Comparison of ENCODE assay signal across 1 cellular context in genomic region chrX:115591856-115592842, GRCh38.
TF ChIP-seq lines count a peak whose summit lies in the region.

No MANE protein-coding gene starts in this region.

TF ChIP-seq in HEK293, 187 proteins besides CTCF, POLR2A, EP300 and RAD21 (continued from another document):
- TF ChIP-seq TSHZ1 (tag by site-specific recombination; IDR thresholded peaks at IDR 0.05; ENCODE audit: borderline replicate concordance) (peak; percentile 20; the same call in 1 of the 2 replicates), ZNF18 (tag by site-specific recombination; IDR thresholded peaks at IDR 0.05) (no peak)
